In genomic region chr15:90681480-90681879, GRCh38 we compare ENCODE assay signal across 1 cellular context.
A peak's percentile ranks its signal among the peaks of the same experiment; 100 is the strongest.
TF ChIP-seq lines count a peak whose summit lies in the region.

No MANE protein-coding gene starts in this region.

TF ChIP-seq in K562, 482 proteins besides CTCF, POLR2A, EP300 and RAD21 (continued from another document):
- TF ChIP-seq ZFP36 (IDR thresholded peaks at IDR 0.05; ENCODE audit: low read depth, low read length, partially characterized antibody) (no peak), ZNF512 (tag; IDR thresholded peaks at IDR 0.05) (no peak), KDM1A (IDR thresholded peaks at IDR 0.05) (peak; percentile 81 to 83; a peak in 3 of 4 replicates)
